Comparison of ENCODE assay signal across 8 cellular contexts in the genomic region with DNA sequence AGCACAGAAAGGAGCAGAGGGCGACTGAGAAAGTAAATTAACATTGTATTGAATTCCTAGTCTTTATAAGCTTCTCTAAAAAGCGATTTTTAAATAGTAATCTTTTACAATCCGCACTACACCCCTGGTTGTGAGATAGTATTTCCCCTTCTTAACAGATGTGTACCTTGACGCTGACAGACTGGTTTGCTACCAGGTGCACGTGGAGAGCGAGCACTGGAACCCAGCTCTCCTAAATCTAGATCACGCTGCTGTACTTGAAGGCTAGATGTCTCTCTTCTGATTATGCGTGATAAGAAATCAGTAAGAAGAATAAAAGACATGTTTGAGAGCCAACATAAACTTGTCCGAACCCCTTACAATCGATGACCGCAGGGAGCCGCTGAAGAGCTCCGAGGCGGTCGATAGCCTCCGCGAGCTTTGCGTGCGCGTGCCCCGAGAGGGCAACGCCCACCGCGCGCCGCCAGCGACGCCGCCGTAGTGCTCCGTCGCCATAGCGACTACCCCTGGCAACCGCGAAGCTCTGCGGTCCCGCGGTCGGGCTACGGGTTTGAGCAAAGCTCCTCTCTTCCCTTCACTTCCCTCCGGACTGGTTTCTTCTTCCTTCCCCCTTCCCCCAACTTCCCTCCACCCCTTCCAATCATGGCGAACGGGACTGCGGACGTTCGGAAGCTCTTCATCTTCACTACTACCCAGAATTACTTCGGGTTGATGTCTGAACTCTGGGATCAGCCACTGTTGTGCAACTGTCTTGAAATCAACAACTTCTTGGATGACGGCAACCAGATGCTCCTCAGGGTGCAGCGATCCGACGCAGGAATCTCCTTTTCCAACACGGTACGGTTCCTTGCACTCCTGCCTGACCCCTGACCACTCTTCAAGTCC. TPM values are rescaled to one million over a fixed set of nuclear protein-coding genes. Genes with fewer than 3 reads are reported as not detected.
DNase-seq lines count a peak whose midpoint lies in the region; ATAC-seq and TF ChIP-seq lines count a peak whose summit lies in the region.

TSS of gene DYNC2H1 (plus strand) at position 494 of the 885 bp plus-strand sequence. CDS start at position 643, 149 bp downstream.

- H3K4me3 ChIP-seq in GM06990 (replicated peaks; ENCODE audit: low read depth, low read length) (peak within 1 kb of the TSS; percentile 61), trophoblast cell (ENCODE audit: low read depth, low read length) (peak within 1 kb of the TSS; percentile 77), tibial artery (peak within 1 kb of the TSS; percentile 55 to 64)

- peak within 1 kb of the TSS; percentile 89 for H3K4me2 ChIP-seq in trophoblast cell (ENCODE audit: low read length)

- H2AK5ac ChIP-seq in trophoblast cell (ENCODE audit: low read length), result no peak within 1 kb of the TSS

- peak within 1 kb of the TSS; percentile 97 for H2AFZ ChIP-seq in trophoblast cell (ENCODE audit: insufficient read depth, low read length, poor library complexity)

- H2BK5ac ChIP-seq in trophoblast cell (ENCODE audit: low read depth, low read length, poor library complexity), result no peak within 1 kb of the TSS

- H3K27me3 ChIP-seq in GM06990 (replicated peaks; ENCODE audit: control insufficient read depth, insufficient read depth, low read length) (peaks cover 2% of the 10 kb centered on the region; the same call in 1 of the 2 replicates), trophoblast cell (ENCODE audit: insufficient read depth, low read length) (no peaks in the 10 kb centered on the region), tibial artery (no peaks in the 10 kb centered on the region)

- peak; percentile 58 for TF ChIP-seq CTCF in GM06990 (IDR thresholded peaks at IDR 0.05; ENCODE audit: insufficient read depth, low read length, poor library complexity, severe bottlenecking)
- TF ChIP-seq CTCF in tibial artery (IDR thresholded peaks at IDR 0.05), result peak; percentile 41 to 54

- peaks cover 4% of the 10 kb centered on the region for H3K27me3 Mint-ChIP-seq in activated naive CD8-positive, alpha-beta T cell

- H3K36me3 Mint-ChIP-seq in activated naive CD8-positive, alpha-beta T cell, result peaks cover 3% of the 10 kb centered on the region

- H2BK120ac ChIP-seq in trophoblast cell (ENCODE audit: insufficient read depth, low read length, poor library complexity), result no peak within 1 kb of the TSS

- H3K4me1 ChIP-seq in trophoblast cell (ENCODE audit: control insufficient read depth in 1 of 2, insufficient read depth in 2 of 2, low read length in 2 of 2) (peaks cover 2 to 6% of the 10 kb centered on the region in 2 experiments), tibial artery (peaks cover 0 to 23% (median 7%) of the 10 kb centered on the region in 4 donors)

- no peaks in the 10 kb centered on the region for H3K79me2 ChIP-seq in trophoblast cell (ENCODE audit: control insufficient read depth, insufficient read depth, low read length, poor library complexity)

- H4K91ac ChIP-seq in trophoblast cell (ENCODE audit: low read depth, low read length), result no peak within 1 kb of the TSS

- H3K27ac Mint-ChIP-seq in activated naive CD8-positive, alpha-beta T cell, result peak within 1 kb of the TSS; percentile 86

- peak within 1 kb of the TSS; percentile 70 for H4K8ac ChIP-seq in trophoblast cell (ENCODE audit: low read depth, low read length)

- DNase-seq in GM06990 (ENCODE audit: extremely low read depth, insufficient read length) (peak; percentile 91), NAMALWA (ENCODE audit: low spot score) (peak; percentile 96), SKM-1 (lab: John Stamatoyannopoulos, UW; ENCODE audit: unreplicated experiment) (peak; percentile 76), cardiac septum (ENCODE audit: low spot score) (peak; percentile 92), trophoblast cell (peak; percentile 87 to 94), tibial artery (peak; percentile 85 to 89)

- H3K18ac ChIP-seq in trophoblast cell (ENCODE audit: low read length), result no peak within 1 kb of the TSS

- H3K36me3 ChIP-seq in GM06990 (ENCODE audit: control insufficient read depth, insufficient read depth, low read length), result no peaks in the 10 kb centered on the region
- H3K36me3 ChIP-seq in trophoblast cell (ENCODE audit: control insufficient read depth in 1 of 2, insufficient read depth in 2 of 2, low read length in 2 of 2), result no peaks in the 10 kb centered on the region
- H3K36me3 ChIP-seq in tibial artery, result peaks cover 0 to 1% (median 0%) of the 10 kb centered on the region in 3 donors

- peak; percentile 99 for ATAC-seq in HG02571 (IDR thresholded peaks at IDR 0.05; ENCODE audit: unreplicated experiment)

- H3K4me3 Mint-ChIP-seq in activated naive CD8-positive, alpha-beta T cell, result peak within 1 kb of the TSS; percentile 99

- H3K14ac ChIP-seq in trophoblast cell (ENCODE audit: low read length), result no peak within 1 kb of the TSS

- whole genome bisulfite sequencing in trophoblast cell (ENCODE audit: extremely low coverage, insufficient coverage, insufficient read length), result no CpG with 5 or more reads among the region's 53 CpGs

- no peaks in the 10 kb centered on the region for H3K79me1 ChIP-seq in trophoblast cell (ENCODE audit: low read length)

- H3K27ac ChIP-seq in trophoblast cell (ENCODE audit: low read depth, low read length), result no peak within 1 kb of the TSS
- peak within 1 kb of the TSS; percentile 57 to 58 for H3K27ac ChIP-seq in tibial artery

- intact Hi-C loops in cardiac septum (cut with DNase I) (loop anchor here (2.0 kb wide), 1 partner anchor 16 kb away; the partner anchor contains the start of gene DCUN1D5), tibial artery (cut with DNase I; ENCODE audit: low total_unique reads) (no loop called here)

- H3K9me3 ChIP-seq in trophoblast cell (ENCODE audit: insufficient read depth, low read depth, low read length) (no peaks in the 10 kb centered on the region), tibial artery (no peaks in the 10 kb centered on the region)

- H3K9ac ChIP-seq in trophoblast cell (ENCODE audit: low read length), result peak within 1 kb of the TSS; percentile 85

- no peak within 1 kb of the TSS for H3K4ac ChIP-seq in trophoblast cell (ENCODE audit: low read depth, low read length)

- H3K23ac ChIP-seq in trophoblast cell (ENCODE audit: low read length), result no peak within 1 kb of the TSS

- H3K4me1 Mint-ChIP-seq in activated naive CD8-positive, alpha-beta T cell (ENCODE audit: low read depth), result peaks cover 18% of the 10 kb centered on the region

- H2BK12ac ChIP-seq in trophoblast cell (ENCODE audit: low read length), result no peak within 1 kb of the TSS

- H4K12ac ChIP-seq in trophoblast cell (ENCODE audit: low read depth, low read length), result peak within 1 kb of the TSS; percentile 43

- H3K9me3 Mint-ChIP-seq in activated naive CD8-positive, alpha-beta T cell (ENCODE audit: low read depth), result no peaks in the 10 kb centered on the region

RNA-seq across cellular contexts. Expression of gene DYNC2H1, which starts in this region (rescaled TPM):
- 4.7 TPM for total RNA-seq in cardiac septum
- polyA plus RNA-seq in trophoblast cell (2013), result 1.4 TPM in 2 replicates
